Comparison of ENCODE assay signal across 8 cellular contexts in the genomic region with DNA sequence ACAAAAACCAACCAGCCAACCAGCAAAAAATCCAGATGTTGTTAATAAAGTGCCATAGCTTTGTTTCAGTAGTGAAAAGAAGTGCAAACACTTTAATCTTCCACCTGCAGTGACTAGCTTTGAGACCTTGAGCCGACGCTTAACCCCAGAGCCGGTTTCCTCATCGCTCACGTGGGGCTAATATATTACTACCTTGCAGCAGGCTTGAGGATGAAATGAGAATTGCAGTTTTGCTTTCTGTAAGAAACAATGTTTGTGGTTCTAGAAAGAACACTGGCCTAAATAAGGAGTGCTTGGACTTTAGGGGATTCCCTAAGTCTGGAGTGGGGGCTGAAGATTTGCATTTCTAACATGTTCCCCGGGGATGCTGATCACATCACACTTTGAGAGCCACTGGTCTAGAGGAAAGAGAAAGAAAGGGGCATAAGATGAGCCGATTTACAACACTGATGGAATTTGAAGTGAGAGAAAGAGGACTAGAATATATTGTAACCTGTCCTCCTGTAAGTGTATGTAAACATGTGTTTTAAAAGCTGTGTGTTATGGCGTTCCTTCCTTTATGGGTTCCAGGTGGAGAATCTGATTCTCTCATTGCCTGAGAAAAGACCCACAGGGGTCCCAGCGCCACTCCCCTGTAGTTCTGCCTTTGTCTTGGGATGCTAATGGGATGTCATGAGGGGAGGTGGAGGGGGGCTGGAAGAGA. TPM values are rescaled to one million over a fixed set of nuclear protein-coding genes. Genes with fewer than 3 reads are reported as not detected.
A peak's percentile ranks its signal among the peaks of the same experiment; 100 is the strongest.
DNase-seq lines count a peak whose midpoint lies in the region; ATAC-seq and TF ChIP-seq lines count a peak whose summit lies in the region.

No MANE protein-coding gene starts in this region.

- TF ChIP-seq CTCF in breast epithelium (IDR thresholded peaks at IDR 0.05), result peak in 2 of 3 donors; percentile 42 to 46

- H3K27me3 ChIP-seq in SJCRH30 (no peaks in the 10 kb centered on the region), breast epithelium (no peaks in the 10 kb centered on the region)

- H3K4me1 ChIP-seq in SJCRH30 (peaks cover 8% of the 10 kb centered on the region), breast epithelium (peaks cover 5 to 10% of the 10 kb centered on the region in 2 donors)

- H3K36me3 ChIP-seq in SJCRH30 (no peaks in the 10 kb centered on the region), breast epithelium (no peaks in the 10 kb centered on the region)

- DNase-seq in Caki2 (ENCODE audit: low read depth) (peak; percentile 70), SJCRH30 (peak; percentile 15 to 57), breast epithelium (ENCODE audit: low spot score in 2 of 2) (peak in 1 of 2 donors; percentile 36), kidney tubule cell (ENCODE audit: low spot score) (peak; percentile 85)
- DNase-seq in stimulated activated CD4-positive, alpha-beta T cell treated with anti-CD3 and anti-CD28 coated beads, Interleukin-4, amount 100 ng/mL, for 48 hours (ENCODE audit: low read depth in 2 of 2), result peak; percentile 15 to 19
- no peak for DNase-seq in activated CD4-positive, CD25-positive, alpha-beta regulatory T cell treated with anti-CD3 and anti-CD28 coated beads, Interleukin-2, amount 50 U/mL, for 72 hours

- intact Hi-C loops in breast epithelium (cut with DNase I; ENCODE audit: low total_unique reads), result no loop called here

- H3K9me3 ChIP-seq in SJCRH30 (replicated peaks), result no peaks in the 10 kb centered on the region
- no peaks in the 10 kb centered on the region for H3K9me3 ChIP-seq in breast epithelium

- ATAC-seq in GM19351 (IDR thresholded peaks at IDR 0.05; ENCODE audit: unreplicated experiment) (peak; percentile 87), HG03354 (IDR thresholded peaks at IDR 0.05; ENCODE audit: poor library complexity, severe bottlenecking, unreplicated experiment) (peak; percentile 86)

- no peak for TF ChIP-seq POLR2A in breast epithelium (IDR thresholded peaks at IDR 0.05)

- peak overlapping the region; percentile 37; the same call in 1 of the 2 replicates for H3K27ac ChIP-seq in SJCRH30
- H3K27ac ChIP-seq in breast epithelium, result peak overlapping the region; percentile 92

- H3K4me3 ChIP-seq in SJCRH30 (peak overlapping the region; percentile 72), breast epithelium (peak overlapping the region; percentile 78 to 82 (median 79))

- in situ Hi-C loops in Caki2 (cut with HindIII; ENCODE audit: low pct_unique_long_range_greater_than_20kb, low sequenced_read_pairs), result no loop called here

RNA-seq across cellular contexts. Expression of a gene that starts 1.4 kb away (rescaled TPM):
- 26.6 and 27.7 TPM in 2 replicates for total RNA-seq in Caki2 (2014; rRNA removed; shearing (Covaris generic); ENCODE audit: low replicate concordance)
- 11.1 and 11.7 TPM in 2 replicates for total RNA-seq in SJCRH30 (2014; rRNA removed; shearing (Covaris generic))
- 10 to 100 TPM; 21.6 to 53.6 (median 33.0) TPM for total RNA-seq in breast epithelium
